8 cellular contexts compared by ENCODE assay signal in genomic region chr11:32830413-32830738, GRCh38. TPM values are rescaled to one million over a fixed set of nuclear protein-coding genes. Genes with fewer than 3 reads are reported as not detected.
DNase-seq lines count a peak whose midpoint lies in the region; ATAC-seq and TF ChIP-seq lines count a peak whose summit lies in the region.

No MANE protein-coding gene starts in this region.

- ATAC-seq in HG03025 (IDR thresholded peaks at IDR 0.05; ENCODE audit: low FRiP score, unreplicated experiment) = no peak

- TF ChIP-seq POLR2A in thyroid gland (IDR thresholded peaks at IDR 0.05) = no peak

- no peaks in the 10 kb centered on the region for H3K4me1 ChIP-seq in thyroid gland

- no peaks in the 10 kb centered on the region for H3K36me3 ChIP-seq in thyroid gland

- H3K27me3 ChIP-seq in thyroid gland = no peaks in the 10 kb centered on the region

- H3K4me3 ChIP-seq in astrocyte of the spinal cord (ENCODE audit: low read depth, low read length) = peak overlapping the region; percentile 43
- H3K4me3 ChIP-seq in thyroid gland (replicated peaks in 1 of 3) = peak overlapping the region; percentile 20 to 83 (median 53)

- WGBS in thyroid gland, 2 donors = 29 to 40% methylated on average over 6 of the region's 6 CpGs

- no peak for TF ChIP-seq CTCF in astrocyte of the spinal cord (IDR thresholded peaks at IDR 0.05; ENCODE audit: low read depth, low read length)
- TF ChIP-seq CTCF in thyroid gland (IDR thresholded peaks at IDR 0.05) = no peak

- peak; percentile 34 for DNase-seq in SIG-M5 treated with dmso at 0.1 percent for 504 hours (lab: John Stamatoyannopoulos, UW; ENCODE audit: unreplicated experiment)
- no peak for DNase-seq in SIG-M5 (lab: John Stamatoyannopoulos, UW)
- peak; percentile 59 for DNase-seq in HuH-7.5 (ENCODE audit: low spot score)
- no peak for DNase-seq in astrocyte of the spinal cord (ENCODE audit: low read depth, low spot score)
- peak; percentile 66 for DNase-seq in kidney tubule cell (ENCODE audit: low spot score)
- peak; percentile 26 to 42 for DNase-seq in thyroid gland
- DNase-seq in NCI-H1694 (lab: John Stamatoyannopoulos, UW) = no peak

- in situ Hi-C loops in astrocyte of the spinal cord (cut with HindIII; ENCODE audit: low sequenced_read_pairs) = no loop called here

- intact Hi-C loops in thyroid gland (cut with DNase I) = no loop called here

- H3K27ac ChIP-seq in thyroid gland = peak overlapping the region; percentile 7 to 78 (median 77)

- H3K9me3 ChIP-seq in thyroid gland = no peaks in the 10 kb centered on the region

RNA-seq across cellular contexts. Expression of gene PRRG4, which starts 0.6 kb away (rescaled TPM):
- total RNA-seq in thyroid gland = 10 to 100 TPM; 13.4 to 20.8 (median 17.7) TPM

RNA-seq across cellular contexts. Expression of gene CCDC73, which starts 35.9 kb away (rescaled TPM):
- total RNA-seq in thyroid gland = under 1 TPM in 2 of 4 donors, not detected in 2; 0.15 to 0.27 TPM

Comparison
In these comparisons a context has a peak if more than half of its experiments do, and no peak if none do; other contexts are left out.
1. DNase-seq: peak in SIG-M5 treated with dmso at 0.1 percent for 504 hours (single experiment), HuH-7.5 (single experiment), kidney tubule cell (single experiment) and thyroid gland (2 of 2); none in SIG-M5 (single experiment), astrocyte of the spinal cord (single experiment) and NCI-H1694 (single experiment).